ENCODE assay signal across 1 cellular context in genomic region chr10:101683226-101683625, GRCh38.
A peak's percentile ranks its signal among the peaks of the same experiment; 100 is the strongest.
TF ChIP-seq lines count a peak whose summit lies in the region.

No MANE protein-coding gene starts in this region.

TF ChIP-seq in HepG2, 621 proteins besides CTCF, POLR2A, EP300 and RAD21:
- TF ChIP-seq CENPX (CRISPR knock-in tag; IDR thresholded peaks at IDR 0.05) (no peak), ZNF264 (CRISPR knock-in tag; IDR thresholded peaks at IDR 0.05) (peak; percentile 46; the same call in 1 of the 2 replicates)
